11 cellular contexts compared by ENCODE assay signal in the genomic region with DNA sequence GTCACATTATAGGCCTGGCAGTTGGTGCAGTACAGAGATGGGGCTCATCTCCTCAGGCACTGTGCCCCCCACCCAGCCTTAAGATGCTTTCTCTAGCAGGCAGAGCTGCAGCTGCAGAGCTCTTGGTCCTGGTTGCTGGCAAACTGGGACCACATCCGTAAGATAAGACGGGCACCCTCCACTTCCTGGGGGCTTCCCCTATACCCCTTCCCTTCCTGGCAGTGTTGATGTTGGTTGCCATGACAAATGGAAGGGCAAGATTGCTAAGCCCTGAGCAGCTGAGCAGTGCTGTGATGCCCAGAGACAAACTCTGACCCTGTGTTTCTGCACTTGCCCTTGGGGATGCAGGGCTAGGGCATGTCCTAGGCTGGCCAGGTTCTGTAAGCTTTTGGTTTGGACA.
DNase-seq lines count a peak whose midpoint lies in the region; ATAC-seq and TF ChIP-seq lines count a peak whose summit lies in the region.
"Had no signal": no experiment of that assay in that cellular context is flagged by ENCODE, and none has a peak within 500 bp of the region (broad histone marks: within the 10 kb centered on the region; RNA-seq: fewer than 3 reads in every experiment).

No MANE protein-coding gene starts in this region.

- H3K9me2 ChIP-seq in DOHH2 (replicated peaks; ENCODE audit: control insufficient read depth, low read length): no peaks in the 10 kb centered on the region

- no peaks in the 10 kb centered on the region for H3K36me3 Mint-ChIP-seq in T-helper 17 cell (ENCODE audit: low read depth)
- no peaks in the 10 kb centered on the region for H3K36me3 Mint-ChIP-seq in activated naive CD4-positive, alpha-beta T cell treated with anti-CD3 and anti-CD28 coated beads, Interleukin-2, amount 50 U/mL, for 24 hours

- no peaks in the 10 kb centered on the region for H3K27me3 Mint-ChIP-seq in T-helper 17 cell
- no peaks in the 10 kb centered on the region for H3K27me3 Mint-ChIP-seq in activated naive CD4-positive, alpha-beta T cell treated with anti-CD3 and anti-CD28 coated beads, Interleukin-2, amount 50 U/mL, for 24 hours

- H3K27ac Mint-ChIP-seq in T-helper 17 cell: peak overlapping the region; percentile 100
- H3K27ac Mint-ChIP-seq in activated naive CD4-positive, alpha-beta T cell treated with anti-CD3 and anti-CD28 coated beads, Interleukin-2, amount 50 U/mL, for 24 hours: peak overlapping the region; percentile 82

- no peaks in the 10 kb centered on the region for H3K9me3 Mint-ChIP-seq in activated naive CD4-positive, alpha-beta T cell treated with anti-CD3 and anti-CD28 coated beads, Interleukin-2, amount 50 U/mL, for 24 hours

- peaks cover 67% of the 10 kb centered on the region for H3K36me3 ChIP-seq in DOHH2 (ENCODE audit: control insufficient read depth, low read length)

- peak; percentile 78 for ATAC-seq in T-helper 17 cell
- ATAC-seq in GM19328 (IDR thresholded peaks at IDR 0.05; ENCODE audit: unreplicated experiment): no peak
- no peak for ATAC-seq in HG02981 (IDR thresholded peaks at IDR 0.05; ENCODE audit: unreplicated experiment)

- no peaks in the 10 kb centered on the region for H3K27me3 ChIP-seq in DOHH2 (ENCODE audit: control insufficient read depth, low read length)

- peak overlapping the region; percentile 91 for H3K27ac ChIP-seq in DOHH2 (ENCODE audit: low read depth, low read length)

- H3K9me3 ChIP-seq in DOHH2 (ENCODE audit: control insufficient read depth, insufficient read depth, low read length): no peaks in the 10 kb centered on the region
- H3K9me3 ChIP-seq in T-helper 17 cell (ENCODE audit: control insufficient read depth, low read length, poor library complexity, severe bottlenecking): no peaks in the 10 kb centered on the region

- no peaks in the 10 kb centered on the region for H4K20me1 ChIP-seq in DOHH2 (ENCODE audit: control insufficient read depth, insufficient read depth, low read depth, low read length)

- in situ Hi-C loops in ACHN (cut with HindIII; ENCODE audit: low pct_ligation_motif_present, low pct_unique_long_range_greater_than_20kb, low sequenced_read_pairs): no loop called here

- peak overlapping the region; percentile 29 for H3K4me3 ChIP-seq in DOHH2 (ENCODE audit: low read length)

- peaks cover 49% of the 10 kb centered on the region for H3F3A ChIP-seq in DOHH2 (ENCODE audit: control insufficient read depth, insufficient read depth)

- peaks cover 96% of the 10 kb centered on the region for H3K4me1 ChIP-seq in DOHH2 (ENCODE audit: control insufficient read depth, low read length)

- H3K4me3 Mint-ChIP-seq in T-helper 17 cell: peak overlapping the region; percentile 97
- peak overlapping the region; percentile 83 for H3K4me3 Mint-ChIP-seq in activated naive CD4-positive, alpha-beta T cell treated with anti-CD3 and anti-CD28 coated beads, Interleukin-2, amount 50 U/mL, for 24 hours

- TF ChIP-seq CTCF in DOHH2 (IDR thresholded peaks at IDR 0.05; ENCODE audit: low read depth, low read length, poor library complexity, severe bottlenecking): no peak

- H3K4me2 ChIP-seq in DOHH2 (ENCODE audit: low read length): peak overlapping the region; percentile 94

- peaks cover 59% of the 10 kb centered on the region for H3K4me1 Mint-ChIP-seq in T-helper 17 cell
- H3K4me1 Mint-ChIP-seq in activated naive CD4-positive, alpha-beta T cell treated with anti-CD3 and anti-CD28 coated beads, Interleukin-2, amount 50 U/mL, for 24 hours: peaks cover 65% of the 10 kb centered on the region

- H3K79me2 ChIP-seq in DOHH2 (ENCODE audit: control insufficient read depth, low read length): peaks cover 42% of the 10 kb centered on the region

- DNase-seq in T-helper 17 cell (peak; percentile 39 to 64 (median 60)), C1 segment of cervical spinal cord (lab: John Stamatoyannopoulos, UW) (no peak), ACHN (no peak)
- DNase-seq in stimulated activated CD4-positive, alpha-beta T cell treated with anti-CD3 and anti-CD28 coated beads, Interleukin-1b, Interleukin-23, amount 100 ng/mL, for 48 hours: peak; percentile 45
- DNase-seq: amniotic stem cell; GOT3; NK-92 treated with Interleukin-12 subunit alpha and Interleukin-12 subunit beta, amount 100 ng/mL, for 24 hours had no signal

Comparison
In these comparisons a context has a peak if more than half of its experiments do, and no peak if none do; other contexts are left out.
1. DNase-seq: peak in T-helper 17 cell (3 of 3) and stimulated activated CD4-positive, alpha-beta T cell treated with anti-CD3 and anti-CD28 coated beads, Interleukin-1b, Interleukin-23, amount 100 ng/mL, for 48 hours (single experiment); none in C1 segment of cervical spinal cord (0 of 14) and ACHN (single experiment).